ENCODE assay signal across 10 cellular contexts in genomic region chr6:53326372-53327016, GRCh38. TPM values are rescaled to one million over a fixed set of nuclear protein-coding genes. Genes with fewer than 3 reads are reported as not detected.
A peak's percentile ranks its signal among the peaks of the same experiment; 100 is the strongest.
DNase-seq lines count a peak whose midpoint lies in the region; ATAC-seq, FAIRE-seq and TF ChIP-seq lines count a peak whose summit lies in the region.
"Had no signal": no experiment of that assay in that cellular context is flagged by ENCODE, and none has a peak within 500 bp of the region (broad histone marks: within the 10 kb centered on the region; RNA-seq: fewer than 3 reads in every experiment).

No MANE protein-coding gene starts in this region.

- no peak for FAIRE-seq in frontal cortex (lab: Jason Lieb, UNC)

- CTCF ChIA-PET in activated CD8-positive, alpha-beta T cell treated with anti-CD3 and anti-CD28 coated beads, Interleukin-2, amount 10 ng/mL, durations not matched to agents 7 days and 5 days (lab: Charles Lee) = no interaction called here
- CTCF ChIA-PET in activated CD8-positive, alpha-beta T cell treated with anti-CD3 and anti-CD28 coated beads for 36 hours (lab: Charles Lee) = interaction anchor here (1.6 kb wide), 1 partner anchor 11 kb away, joined by 5 read pairs; no protein-coding TSS in a partner anchor

- intact Hi-C loops in activated CD8-positive, alpha-beta T cell treated with anti-CD3 and anti-CD28 coated beads for 36 hours (cut with micrococcal nuclease) = no loop called here
- intact Hi-C loops in tibial artery (cut with DNase I; ENCODE audit: low total_unique reads) = no loop called here

- H3K27ac Mint-ChIP-seq in activated CD8-positive, alpha-beta T cell treated with anti-CD3 and anti-CD28 coated beads, Interleukin-2, amount 10 ng/mL, durations not matched to agents 7 days and 5 days = peak overlapping the region; percentile 3
- no peak overlapping the region for H3K27ac Mint-ChIP-seq in activated CD8-positive, alpha-beta T cell treated with anti-CD3 and anti-CD28 coated beads for 36 hours

- DNase-seq in activated CD8-positive, alpha-beta T cell treated with anti-CD3 and anti-CD28 coated beads, Interleukin-2, amount 10 ng/mL, durations not matched to agents 7 days and 5 days = no peak
- DNase-seq in activated CD8-positive, alpha-beta T cell treated with anti-CD3 and anti-CD28 coated beads for 36 hours = no peak
- DNase-seq in amniotic stem cell (lab: John Stamatoyannopoulos, UW) (peak; percentile 96), hepatocyte (ENCODE audit: low spot score) (peak; percentile 69), tibial artery (peak; percentile 20 to 77), hippocampal formation (lab: John Stamatoyannopoulos, UW) (no peak), frontal cortex (ENCODE audit: low spot score in 2 of 2) (no peak)
- DNase-seq: GDM1 had no signal

- ATAC-seq in activated CD8-positive, alpha-beta T cell treated with anti-CD3 and anti-CD28 coated beads, Interleukin-2, amount 10 ng/mL, durations not matched to agents 7 days and 5 days = no peak
- ATAC-seq in activated CD8-positive, alpha-beta T cell treated with anti-CD3 and anti-CD28 coated beads for 36 hours = no peak
- no peak for ATAC-seq in HG02885 (IDR thresholded peaks at IDR 0.05; ENCODE audit: poor library complexity, unreplicated experiment)

- H3K36me3 Mint-ChIP-seq in activated CD8-positive, alpha-beta T cell treated with anti-CD3 and anti-CD28 coated beads, Interleukin-2, amount 10 ng/mL, durations not matched to agents 7 days and 5 days (ENCODE audit: low read depth) = peaks cover 35% of the 10 kb centered on the region
- peaks cover 14% of the 10 kb centered on the region for H3K36me3 Mint-ChIP-seq in activated CD8-positive, alpha-beta T cell treated with anti-CD3 and anti-CD28 coated beads for 36 hours (ENCODE audit: low read depth)

- H3K36me3 ChIP-seq in hepatocyte (replicated peaks; ENCODE audit: insufficient read depth, low read depth) (no peaks in the 10 kb centered on the region), tibial artery (no peaks in the 10 kb centered on the region)

- H3K4me3 Mint-ChIP-seq in activated CD8-positive, alpha-beta T cell treated with anti-CD3 and anti-CD28 coated beads, Interleukin-2, amount 10 ng/mL, durations not matched to agents 7 days and 5 days = no peak overlapping the region
- H3K4me3 Mint-ChIP-seq in activated CD8-positive, alpha-beta T cell treated with anti-CD3 and anti-CD28 coated beads for 36 hours = no peak overlapping the region
- H3K4me3 Mint-ChIP-seq: T-helper 1 cell treated with Interleukin-12 subunit alpha and Interleukin-12 subunit beta and Interleukin-4 antibody, amounts not matched to agents 30 μg/mL and 1 μg/mL, for 36 hours had no signal

- WGBS in hepatocyte (ENCODE audit: low lambda C conversion rate, missing lambda C conversion rate) = 59% methylated on average over 11 of the region's 11 CpGs

- POLR2A ChIA-PET in activated CD8-positive, alpha-beta T cell treated with anti-CD3 and anti-CD28 coated beads, Interleukin-2, amount 10 ng/mL, durations not matched to agents 7 days and 5 days (lab: Charles Lee) = no interaction called here
- POLR2A ChIA-PET in activated CD8-positive, alpha-beta T cell treated with anti-CD3 and anti-CD28 coated beads for 36 hours (lab: Charles Lee) = no interaction called here

- H3K27me3 Mint-ChIP-seq in activated CD8-positive, alpha-beta T cell treated with anti-CD3 and anti-CD28 coated beads, Interleukin-2, amount 10 ng/mL, durations not matched to agents 7 days and 5 days (ENCODE audit: low read depth) = no peaks in the 10 kb centered on the region
- H3K27me3 Mint-ChIP-seq in activated CD8-positive, alpha-beta T cell treated with anti-CD3 and anti-CD28 coated beads for 36 hours = no peaks in the 10 kb centered on the region

- H2AFZ ChIP-seq in hepatocyte = no peak overlapping the region

- H3K9me3 ChIP-seq in hepatocyte (ENCODE audit: low read depth) (no peaks in the 10 kb centered on the region), tibial artery (no peaks in the 10 kb centered on the region)

- H3K9me3 Mint-ChIP-seq in activated CD8-positive, alpha-beta T cell treated with anti-CD3 and anti-CD28 coated beads, Interleukin-2, amount 10 ng/mL, durations not matched to agents 7 days and 5 days (ENCODE audit: insufficient read depth) = peaks cover under 1% of the 10 kb centered on the region
- H3K9me3 Mint-ChIP-seq in activated CD8-positive, alpha-beta T cell treated with anti-CD3 and anti-CD28 coated beads for 36 hours = no peaks in the 10 kb centered on the region
- H3K9me3 Mint-ChIP-seq: T-helper 1 cell treated with Interleukin-12 subunit alpha and Interleukin-12 subunit beta and Interleukin-4 antibody, amounts not matched to agents 30 μg/mL and 1 μg/mL, for 36 hours had no signal

- peak overlapping the region; percentile 43 for H3K4me2 ChIP-seq in hepatocyte

- H3K27me3 ChIP-seq in hepatocyte (no peaks in the 10 kb centered on the region), tibial artery (no peaks in the 10 kb centered on the region)

- H3K4me3 ChIP-seq in hepatocyte (no peak overlapping the region), tibial artery (no peak overlapping the region)

- TF ChIP-seq CTCF in activated CD8-positive, alpha-beta T cell treated with anti-CD3 and anti-CD28 coated beads for 36 hours (IDR thresholded peaks at IDR 0.05) = no peak
- no peak for TF ChIP-seq CTCF in hepatocyte (IDR thresholded peaks at IDR 0.05; ENCODE audit: poor library complexity)
- no peak for TF ChIP-seq CTCF in tibial artery (IDR thresholded peaks at IDR 0.05)

- peaks cover 42% of the 10 kb centered on the region for H3K4me1 Mint-ChIP-seq in activated CD8-positive, alpha-beta T cell treated with anti-CD3 and anti-CD28 coated beads, Interleukin-2, amount 10 ng/mL, durations not matched to agents 7 days and 5 days (ENCODE audit: low read depth)
- peaks cover 60% of the 10 kb centered on the region for H3K4me1 Mint-ChIP-seq in activated CD8-positive, alpha-beta T cell treated with anti-CD3 and anti-CD28 coated beads for 36 hours (ENCODE audit: low read depth)

- H3K27ac ChIP-seq in hepatocyte (peak overlapping the region; percentile 25), tibial artery (peak overlapping the region; percentile 43 to 57)

- peaks cover 89% of the 10 kb centered on the region for H3K79me2 ChIP-seq in hepatocyte

- H3K4me1 ChIP-seq in hepatocyte (ENCODE audit: insufficient read depth) (peaks cover 20% of the 10 kb centered on the region), tibial artery (peaks cover 0 to 55% (median 41%) of the 10 kb centered on the region in 4 donors)

- H4K20me1 ChIP-seq in hepatocyte (ENCODE audit: insufficient read depth, poor library complexity, severe bottlenecking) = peaks cover 15% of the 10 kb centered on the region

- H3K9me2 ChIP-seq in hepatocyte (replicated peaks; ENCODE audit: insufficient read depth) = no peaks in the 10 kb centered on the region

RNA-seq across cellular contexts. Expression of gene ELOVL5, which starts 22.3 kb away (rescaled TPM):
- 100 to 1,000 TPM; 116 TPM for total RNA-seq in activated CD8-positive, alpha-beta T cell treated with anti-CD3 and anti-CD28 coated beads, Interleukin-2, amount 10 ng/mL, durations not matched to agents 7 days and 5 days
- 10 to 100 TPM; 88.3 to 92.7 TPM for total RNA-seq in activated CD8-positive, alpha-beta T cell treated with anti-CD3 and anti-CD28 coated beads for 36 hours
- total RNA-seq in hepatocyte = 144 and 158 TPM in 2 replicates
- polyA plus RNA-seq in hepatocyte = 156 and 164 TPM in 2 replicates
- total RNA-seq in frontal cortex = 50.5 TPM

Comparison
In these comparisons a context has a peak if more than half of its experiments do, and no peak if none do; other contexts are left out.
1. DNase-seq: peak in amniotic stem cell (single experiment), hepatocyte (single experiment) and tibial artery (2 of 2); none in activated CD8-positive, alpha-beta T cell treated with anti-CD3 and anti-CD28 coated beads, Interleukin-2, amount 10 ng/mL, durations not matched to agents 7 days and 5 days (single experiment), activated CD8-positive, alpha-beta T cell treated with anti-CD3 and anti-CD28 coated beads for 36 hours (single experiment), hippocampal formation (0 of 2) and frontal cortex (0 of 2).